24 cellular contexts compared by ENCODE assay signal in the genomic region with DNA sequence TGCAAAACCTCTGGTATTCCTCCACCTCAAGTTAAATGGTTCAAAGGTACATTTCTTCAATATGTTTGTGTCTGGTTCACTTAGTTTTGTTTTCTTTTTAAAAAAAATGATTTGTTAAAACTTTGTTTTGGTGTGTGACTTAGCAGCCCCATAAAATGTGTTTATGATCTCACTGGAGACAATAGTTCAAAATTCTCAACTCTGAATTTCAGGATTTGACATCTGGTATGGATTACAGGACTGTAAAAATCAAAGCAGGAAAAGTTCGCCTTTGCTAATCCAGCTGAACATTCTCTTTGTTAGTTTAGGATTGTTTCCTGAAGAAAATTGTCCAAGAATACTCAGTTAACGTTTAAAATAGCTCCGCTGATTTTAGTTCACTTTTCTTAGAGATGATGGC.
A peak's percentile ranks its signal among the peaks of the same experiment; 100 is the strongest.
DNase-seq lines count a peak whose midpoint lies in the region; ATAC-seq and TF ChIP-seq lines count a peak whose summit lies in the region.
"Had no signal": no experiment of that assay in that cellular context is flagged by ENCODE, and none has a peak within 500 bp of the region (broad histone marks: within the 10 kb centered on the region; RNA-seq: fewer than 3 reads in every experiment).

No MANE protein-coding gene starts in this region.

- WGBS in gastroesophageal sphincter (ENCODE audit: low coverage in 1 of 2), 2 donors: 50 to 51% methylated on average over 3 of the region's 3 CpGs

- no peak for TF ChIP-seq EP300 in gastroesophageal sphincter (IDR thresholded peaks at IDR 0.05)

- peak overlapping the region; percentile 90 for H3K27ac ChIP-seq in SK-N-MC
- peak overlapping the region; percentile 61 to 76 (median 71) for H3K27ac ChIP-seq in gastroesophageal sphincter
- peak overlapping the region; percentile 21 for H3K27ac ChIP-seq in skeletal muscle tissue (ENCODE audit: low read depth, low read length)
- H3K27ac ChIP-seq in caudate nucleus (ENCODE audit: low read depth, low read length): no peak overlapping the region
- H3K27ac ChIP-seq: WERI-Rb-1 had no signal

- H3K36me3 ChIP-seq in SK-N-MC (ENCODE audit: insufficient read depth, low read length): peaks cover 29% of the 10 kb centered on the region
- peaks cover 0 to 7% of the 10 kb centered on the region in 2 donors for H3K36me3 ChIP-seq in gastroesophageal sphincter
- H3K36me3 ChIP-seq in skeletal muscle tissue (ENCODE audit: control insufficient read depth in 3 of 3, insufficient read depth in 3 of 3, low read length in 3 of 3): no peaks in the 10 kb centered on the region
- H3K36me3 ChIP-seq: tibial nerve, WERI-Rb-1 had no signal

- H3K4me1 ChIP-seq in gastroesophageal sphincter (peaks cover 14 to 90% (median 18%) of the 10 kb centered on the region in 3 donors), skeletal muscle tissue (ENCODE audit: control insufficient read depth in 3 of 3, insufficient read depth in 3 of 3, low read length in 3 of 3) (peaks cover 0 to 9% (median 0%) of the 10 kb centered on the region in 3 donors)

- H3K4me3 ChIP-seq in SK-N-MC (peak overlapping the region; percentile 44), gastroesophageal sphincter (no peak overlapping the region), skeletal muscle tissue (ENCODE audit: low read length in 3 of 3) (no peak overlapping the region)
- H3K4me3 ChIP-seq: mucosa of descending colon, tibial nerve had no signal

- peak overlapping the region; percentile 13 for H3K9ac ChIP-seq in SK-N-MC (ENCODE audit: insufficient read length)
- no peak overlapping the region for H3K9ac ChIP-seq in skeletal muscle tissue (ENCODE audit: low read depth in 1 of 3, low read length in 3 of 3)

- H3K27me3 ChIP-seq in gastroesophageal sphincter: no peaks in the 10 kb centered on the region
- peaks cover 0 to 4% (median 0%) of the 10 kb centered on the region in 3 donors for H3K27me3 ChIP-seq in skeletal muscle tissue (ENCODE audit: control insufficient read depth in 3 of 3, insufficient read depth in 3 of 3, low read length in 3 of 3)
- H3K27me3 ChIP-seq: tibial nerve had no signal

- DNase-seq in GM04503 (ENCODE audit: low read depth) (peak; percentile 58), SK-N-MC (ENCODE audit: low read depth, low spot score) (no peak), caudate nucleus (lab: John Stamatoyannopoulos, UW) (no peak), HuH-7 (ENCODE audit: low spot score) (no peak)
- DNase-seq: activated CD4-positive, alpha-beta memory T cell treated with anti-CD3 and anti-CD28 coated beads for 36 hours; activated naive CD4-positive, alpha-beta T cell treated with anti-CD3 and anti-CD28 coated beads, Interleukin-2, amount 10 ng/mL, durations not matched to agents 7 days and 5 days; activated T-cell treated with anti-CD3 and anti-CD28 coated beads, Interleukin-2, amount 50 U/mL, for 1 hour; AML-193; aorta; COR-L47; foreskin melanocyte; mucosa of descending colon; NCI-H1417 treated with DMSO at 0.1 percent for 48 hours; NCI-H2171 treated with DMSO at 0.1 percent for 48 hours; NCI-H748 treated with DMSO at 0.1 percent for 48 hours; SIG-M5; T-helper 2 cell; WERI-Rb-1 had no signal

- TF ChIP-seq CTCF in gastroesophageal sphincter (IDR thresholded peaks at IDR 0.05): no peak

- no peak for ATAC-seq in gastroesophageal sphincter
- no peak for ATAC-seq in HG02840 (IDR thresholded peaks at IDR 0.05; ENCODE audit: low FRiP score, unreplicated experiment)
- ATAC-seq in HG03432 (IDR thresholded peaks at IDR 0.05; ENCODE audit: unreplicated experiment): no peak
- ATAC-seq: mucosa of descending colon; stimulated activated memory B cell treated with anti-CD40 and anti-IgM and Interleukin-4, amounts not matched to agents 10 μg/mL and 1 μg/mL and 100 μg/mL, for 72 hours had no signal

- H3K9me3 ChIP-seq in SK-N-MC (ENCODE audit: low read depth, low read length) (no peaks in the 10 kb centered on the region), gastroesophageal sphincter (no peaks in the 10 kb centered on the region), skeletal muscle tissue (ENCODE audit: control insufficient read depth in 3 of 3, low read length in 3 of 3) (no peaks in the 10 kb centered on the region)
- H3K9me3 ChIP-seq: mucosa of descending colon, tibial nerve had no signal

- no peak for TF ChIP-seq POLR2A in gastroesophageal sphincter (IDR thresholded peaks at IDR 0.05)
